ENCODE assay signal across 7 cellular contexts in genomic region chr22:12279512-12280474, GRCh38.
DNase-seq lines count a peak whose midpoint lies in the region; ATAC-seq, FAIRE-seq and TF ChIP-seq lines count a peak whose summit lies in the region.
"Not testable (repeated sequence)": the region's sequence is repeated elsewhere in the genome, so short reads cannot be mapped to it uniquely, and the experiment has no call there.

No MANE protein-coding gene starts in this region.

- H3K27ac ChIP-seq in Peyer's patch, hepatocyte, lower lobe of right lung, pancreas, spleen: not testable (repeated sequence)

- intact Hi-C loops in Right ventricle myocardium inferior (cut with DNase I); lower lobe of right lung (cut with DNase I); pancreas (cut with DNase I); spleen (cut with DNase I; ENCODE audit: low total_unique reads): not testable (repeated sequence)

- not testable (repeated sequence) for H3K4me3 ChIP-seq in Peyer's patch, hepatocyte, lower lobe of right lung, pancreas, spleen

- H3K9me2 ChIP-seq in hepatocyte (replicated peaks; ENCODE audit: insufficient read depth): not testable (repeated sequence)

- ATAC-seq in Right ventricle myocardium inferior, lower lobe of right lung, pancreas: not testable (repeated sequence)

- H3K79me2 ChIP-seq in hepatocyte: not testable (repeated sequence)

- not testable (repeated sequence) for H3K9me3 ChIP-seq in Peyer's patch; hepatocyte (ENCODE audit: low read depth); lower lobe of right lung; pancreas
- H3K9me3 ChIP-seq in spleen: peaks cover 0 to 13% (median 4%) of the 10 kb centered on the region in 8 donors

- DNase-seq in Peyer's patch: peak in 2 of 3 donors; percentile 15
- peak; percentile 62 for DNase-seq in activated effector memory CD4-positive, alpha-beta T cell treated with anti-CD3 and anti-CD28 coated beads, Interleukin-2, amount 50 U/mL, for 16 hours
- DNase-seq in Right ventricle myocardium inferior (ENCODE audit: missing footprints): peak; percentile 17
- peak; percentile 4 for DNase-seq in hepatocyte (ENCODE audit: low spot score)
- DNase-seq in lower lobe of right lung: peak; percentile 45
- DNase-seq in pancreas: peak in 4 of 6 donors; percentile 8 to 48 (median 24)
- DNase-seq in spleen: peak; percentile 58

- not testable (repeated sequence) for H3K36me3 ChIP-seq in Peyer's patch; hepatocyte (replicated peaks; ENCODE audit: insufficient read depth, low read depth); lower lobe of right lung; pancreas; spleen

- not testable (repeated sequence) for H3K4me1 ChIP-seq in Peyer's patch; hepatocyte (ENCODE audit: insufficient read depth); lower lobe of right lung; pancreas; spleen

- TF ChIP-seq POLR2A in Peyer's patch (IDR thresholded peaks at IDR 0.05); spleen (IDR thresholded peaks at IDR 0.05): not testable (repeated sequence)

- H3K4me2 ChIP-seq in hepatocyte: not testable (repeated sequence)

- not testable (repeated sequence) for H2AFZ ChIP-seq in hepatocyte

- not testable (repeated sequence) for FAIRE-seq in pancreas (lab: Jason Lieb, UNC)

- H3K27me3 ChIP-seq in Peyer's patch; hepatocyte; lower lobe of right lung (ENCODE audit: low read depth); pancreas; spleen (replicated peaks in 1 of 7): not testable (repeated sequence)

- 74% methylated on average over 24 of the region's 26 CpGs for WGBS in hepatocyte (ENCODE audit: low lambda C conversion rate, missing lambda C conversion rate)
- WGBS in pancreas, 2 donors: 53 to 64% methylated on average over 25 to 26 of the region's 26 CpGs
- 74 to 79% (median 76%) methylated on average over 15 to 26 of the region's 26 CpGs for WGBS in spleen, 5 donors

- not testable (repeated sequence) for TF ChIP-seq CTCF in Peyer's patch (IDR thresholded peaks at IDR 0.05); hepatocyte (IDR thresholded peaks at IDR 0.05; ENCODE audit: poor library complexity); lower lobe of right lung (IDR thresholded peaks at IDR 0.05); pancreas (IDR thresholded peaks at IDR 0.05); spleen (IDR thresholded peaks at IDR 0.05 in 8 of 11, conservative IDR thresholded peaks at IDR 0.05 in 3 of 11)

- H4K20me1 ChIP-seq in hepatocyte (ENCODE audit: insufficient read depth, poor library complexity, severe bottlenecking): not testable (repeated sequence)

Comparison
In these comparisons a context has a peak if more than half of its experiments do, and no peak if none do; other contexts are left out.
1. DNase-seq: peak in every context shown above with its lines; median percentile 62 in activated effector memory CD4-positive, alpha-beta T cell treated with anti-CD3 and anti-CD28 coated beads, Interleukin-2, amount 50 U/mL, for 16 hours; 58 in spleen; 45 in lower lobe of right lung; 24 in pancreas; 17 in Right ventricle myocardium inferior; 15 in Peyer's patch; 4 in hepatocyte.